25 cellular contexts compared by ENCODE assay signal in the genomic region with DNA sequence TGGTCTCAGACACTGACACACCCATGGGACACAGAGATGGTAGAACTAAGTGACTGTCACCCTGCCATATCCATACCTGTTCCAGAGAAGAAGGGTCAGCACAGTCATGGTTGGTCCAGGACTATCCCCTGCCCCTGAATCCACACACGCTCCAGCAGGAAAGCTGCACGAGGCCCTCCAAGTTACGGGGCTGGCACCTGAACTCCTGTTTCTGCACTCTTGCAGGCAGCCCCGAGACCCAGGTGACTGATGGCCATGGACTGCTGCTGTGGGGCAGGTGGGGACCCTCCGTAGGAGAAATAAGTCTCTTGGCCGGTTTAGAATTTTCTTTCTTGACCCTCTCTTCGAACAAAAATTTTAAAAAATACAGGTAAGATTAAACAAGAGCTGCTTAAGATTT. TPM values are rescaled to one million over a fixed set of nuclear protein-coding genes. Genes with fewer than 3 reads are reported as not detected.
A peak's percentile ranks its signal among the peaks of the same experiment; 100 is the strongest.
DNase-seq lines count a peak whose midpoint lies in the region; ATAC-seq, FAIRE-seq and TF ChIP-seq lines count a peak whose summit lies in the region.
"Had no signal": no experiment of that assay in that cellular context is flagged by ENCODE, and none has a peak within 500 bp of the region (broad histone marks: within the 10 kb centered on the region; RNA-seq: fewer than 3 reads in every experiment).

No MANE protein-coding gene starts in this region.

- POLR2A ChIA-PET in GM12878 (lab: Charles Lee) = interaction anchor here (0.7 kb wide), 1 partner anchor 11 kb away, joined by 3 read pairs; no protein-coding TSS in a partner anchor

- CTCF ChIA-PET in GM12878 (lab: Yijun Ruan, JAX) = no interaction called here

- in situ Hi-C loops in GM12878 (cut with MboI) = no loop called here

- SMC1A ChIA-PET in GM12878 (lab: Charles Lee; ENCODE audit: uncharacterized antibody, unreplicated experiment) = interaction anchor here (1.1 kb wide), 1 partner anchor 8 kb away, joined by 3 read pairs; no protein-coding TSS in a partner anchor

- H3K9me3 ChIP-seq in GM12878 (replicated peaks; ENCODE audit: control insufficient read depth, insufficient read depth, low read length) = no peaks in the 10 kb centered on the region
- H3K9me3 ChIP-seq: A549, Peyer's patch had no signal

- H2AFZ ChIP-seq in GM12878 (ENCODE audit: control insufficient read depth, low read depth, low read length) = no peak overlapping the region

- 55% methylated on average over 7 of the region's 7 CpGs for WGBS in GM12878 (ENCODE audit: insufficient coverage, insufficient replicate concordance, low lambda C conversion rate, missing lambda C conversion rate)

- peak; percentile 17 for DNase-seq in cardiac septum (ENCODE audit: low spot score)
- DNase-seq in left cardiac atrium = no peak
- no peak for DNase-seq in GM12878 (ENCODE audit: low read depth, low spot score)
- peak in 1 of 10 donors; percentile 20 for DNase-seq in dorsolateral prefrontal cortex
- DNase-seq in OCI-M2 (lab: John Stamatoyannopoulos, UW; ENCODE audit: unreplicated experiment) = no peak
- DNase-seq in retina = no peak
- DNase-seq in DMS153 (lab: John Stamatoyannopoulos, UW) = no peak
- DNase-seq: CD4-positive, alpha-beta memory T cell; COR-L47; NCI-H1092; NCI-H1417 treated with DMSO at 0.1 percent for 48 hours; NCI-H1694 treated with DMSO at 0.1 percent for 48 hours; NCI-H2081 treated with DMSO at 0.1 percent for 48 hours; NCI-H2171; NCI-H226; NCI-H510A; NCI-H69; Peyer's patch; SIG-M5 had no signal

- intact Hi-C loops in cardiac septum (cut with DNase I) (no loop called here), left cardiac atrium (cut with DNase I) (no loop called here), GM12878 (cut with micrococcal nuclease; ENCODE audit: unreplicated experiment) (no loop called here), dorsolateral prefrontal cortex (cut with DNase I) (no loop called here)

- H3K79me2 ChIP-seq in GM12878 (ENCODE audit: control insufficient read depth, insufficient read depth, low read length) = no peaks in the 10 kb centered on the region

- TF ChIP-seq EP300 in GM12878 (IDR thresholded peaks at IDR 0.05; ENCODE audit: borderline replicate concordance in 1 of 2, control insufficient read depth in 1 of 2, low read depth in 2 of 2, low read length in 2 of 2) = no peak

- no peaks in the 10 kb centered on the region for H4K20me1 ChIP-seq in GM12878 (ENCODE audit: control insufficient read depth, insufficient read depth)

- RAD21 ChIA-PET in GM12878 (lab: Charles Lee; ENCODE audit: unreplicated experiment) = no interaction called here

- H3K4me3 ChIP-seq in GM12878 = no peak overlapping the region
- no peak overlapping the region for H3K4me3 ChIP-seq in dorsolateral prefrontal cortex
- H3K4me3 ChIP-seq: A549, Peyer's patch, SK-N-MC had no signal

- FAIRE-seq in GM12878 (lab: Jason Lieb, UNC) = no peak
- FAIRE-seq: A549, G401.6, GM19239 had no signal

- no peaks in the 10 kb centered on the region for H3K4me1 ChIP-seq in GM12878 (ENCODE audit: control insufficient read depth, insufficient read depth, low read length)
- H3K4me1 ChIP-seq: A549, Peyer's patch had no signal

- peaks cover 4% of the 10 kb centered on the region in 2 experiments; a peak in 3 of 4 replicates for H3K36me3 ChIP-seq in GM12878 (ENCODE audit: control insufficient read depth in 2 of 2, insufficient read depth in 2 of 2, low read length in 1 of 2)

- no peak overlapping the region for H3K27ac ChIP-seq in GM12878 (ENCODE audit: control insufficient read depth, insufficient read depth)
- H3K27ac ChIP-seq in dorsolateral prefrontal cortex = peak overlapping the region in 45 of 59 donors; percentile 4 to 86 (median 66)
- peak overlapping the region; percentile 81 for H3K27ac ChIP-seq in temporal lobe (ENCODE audit: low read depth, low read length)
- H3K27ac ChIP-seq: A549, Peyer's patch, SK-N-MC had no signal

- TF ChIP-seq RAD21 in GM12878 (IDR thresholded peaks at IDR 0.05; ENCODE audit: insufficient read depth, low read depth, low read length) = no peak

- no peak overlapping the region for H3K9ac ChIP-seq in GM12878 (ENCODE audit: control insufficient read depth, insufficient read depth, low read length)

- no peak for ATAC-seq in left cardiac atrium
- ATAC-seq in GM12878 = no peak
- ATAC-seq: A549, HCT116 had no signal

- TF ChIP-seq CTCF in GM12878 (IDR thresholded peaks at IDR 0.05 in 2 of 3, conservative IDR thresholded peaks at IDR 0.05 in 1 of 3; ENCODE audit: control insufficient read depth in 2 of 3, extremely low read depth in 1 of 3, insufficient read depth in 1 of 3, low read depth in 3 of 3, low read length in 3 of 3) (no peak), dorsolateral prefrontal cortex (IDR thresholded peaks at IDR 0.05 in 54 of 56, conservative IDR thresholded peaks at IDR 0.05 in 2 of 56; ENCODE audit: low read depth in 1 of 56, partially characterized antibody in 56 of 56) (no peak)

- BruUV-seq in GM12878 (replicated peaks; lab: Mats Ljungman, UMichigan) = TSS peak; percentile 52

- TF ChIP-seq POLR2A in GM12878 (IDR thresholded peaks at IDR 0.05; ENCODE audit: low read depth, low read length) = no peak

- H3K4me2 ChIP-seq in GM12878 (ENCODE audit: control insufficient read depth, insufficient read depth) = no peak overlapping the region
- H3K4me2 ChIP-seq: A549 had no signal

- H3K27me3 ChIP-seq in GM12878 (replicated peaks in 1 of 2; ENCODE audit: control insufficient read depth in 2 of 2, insufficient read depth in 2 of 2, low read length in 1 of 2) (no peaks in the 10 kb centered on the region), dorsolateral prefrontal cortex (no peaks in the 10 kb centered on the region)
- H3K27me3 ChIP-seq: Peyer's patch had no signal

TF ChIP-seq in GM12878, 131 proteins besides CTCF, POLR2A, EP300 and RAD21 (continues in another document):
- TF ChIP-seq EGR1 (IDR thresholded peaks at IDR 0.05; ENCODE audit: borderline replicate concordance in 1 of 2, low read depth in 2 of 2, low read length in 2 of 2) = no peak
- no peak for TF ChIP-seq MTA3 (IDR thresholded peaks at IDR 0.05; ENCODE audit: borderline replicate concordance, low read length)
- TF ChIP-seq BRCA1 (IDR thresholded peaks at IDR 0.05; ENCODE audit: low read depth, low read length) = no peak

RNA-seq across cellular contexts. Expression of a gene that starts 30.6 kb away (rescaled TPM):
- total RNA-seq in cardiac septum = 0.92 TPM
- 1 to 10 TPM; 5.0 to 6.6 TPM for total RNA-seq in left cardiac atrium
- 8.6 and 13.7 TPM in 2 replicates for total RNA-seq in GM12878 (2013; cell fraction: nucleolus; rRNA removed)
- 3.8 and 4.1 TPM in 2 replicates for total RNA-seq in GM12878 (2014; rRNA removed)
- 2.0 and 2.1 TPM in 2 replicates for total RNA-seq in GM12878 (2014; rRNA removed; fragmentation: Illumina TruSeq; extraction: Trizol)
- 8.3 and 9.3 TPM in 2 replicates for total RNA-seq in GM12878 (2021)
- polyA plus RNA-seq in GM12878 (2011; ENCODE audit: low read depth) = 1.0 TPM
- polyA plus RNA-seq in GM12878 (2011; rRNA removed) = 3.5 and 5.1 TPM in 2 replicates
- polyA plus RNA-seq in GM12878 (2011; cell fraction: cytosol; rRNA removed) = 6.7 and 7.0 TPM in 2 replicates
- polyA plus RNA-seq in GM12878 (2011; cell fraction: nucleus; rRNA removed) = 8.1 and 13.8 TPM in 2 replicates
- polyA plus RNA-seq in GM12878 (2012) = 1.8 and 3.4 TPM in 2 replicates
- 1.7 and 2.5 TPM in 2 replicates for polyA plus RNA-seq in GM12878 (2014; fragmentation: Illumina TruSeq; extraction: Trizol)
- 1 to 10 TPM in 1 of 2 experiments, under 1 TPM in 1; 0.95 to 1.5 TPM for polyA plus RNA-seq in GM12878 (2014; fragmentation: Nextera tagmentation; extraction: Ambion mirVana)
- polyA plus RNA-seq in GM12878 (2014; rRNA removed) = 3.6 and 5.0 TPM in 2 replicates
- polyA plus RNA-seq in GM12878 (2016; fragmentation: Nextera tagmentation; extraction: Ambion mirVana) = 1 to 10 TPM; 2.3 to 3.4 TPM
- polyA minus RNA-seq in GM12878 (2011; rRNA and poly(A)+ RNA removed) = 2.9 and 4.0 TPM in 2 replicates
- polyA minus RNA-seq in GM12878 (2011; cell fraction: cytosol; rRNA and poly(A)+ RNA removed) = 1.0 and 1.6 TPM in 2 replicates
- 2.1 and 2.9 TPM in 2 replicates for polyA minus RNA-seq in GM12878 (2011; cell fraction: nucleus; rRNA and poly(A)+ RNA removed)
- total RNA-seq in dorsolateral prefrontal cortex = 10 to 100 TPM in 116 of 120 experiments, 1 to 10 TPM in 4; 8.0 to 47.0 (median 17.5) TPM
- 1.2 TPM for total RNA-seq in temporal lobe

RNA-seq across cellular contexts. Expression of a gene that starts 30.7 kb away (rescaled TPM):
- total RNA-seq in cardiac septum (0.08 TPM), left cardiac atrium (1 to 10 TPM; 1.6 to 2.6 TPM), GM12878 (2014; rRNA removed) (2.9 and 3.4 TPM in 2 replicates), GM12878 (2014; rRNA removed; fragmentation: Illumina TruSeq; extraction: Trizol) (2.3 and 2.7 TPM in 2 replicates), GM12878 (2021) (2.2 and 3.0 TPM in 2 replicates), dorsolateral prefrontal cortex (100 to 1,000 TPM in 1 of 120 experiments, 10 to 100 TPM in 117, 1 to 10 TPM in 2; 7.6 to 107 (median 23.1) TPM), temporal lobe (2.2 TPM)
- total RNA-seq in GM12878 (2013; cell fraction: nucleolus; rRNA removed) = 39.4 and 40.0 TPM in 2 replicates
- 1.8 TPM for polyA plus RNA-seq in GM12878 (2011; ENCODE audit: low read depth)
- polyA plus RNA-seq in GM12878 (2011; rRNA removed) (17.0 and 17.2 TPM in 2 replicates), GM12878 (2014; fragmentation: Illumina TruSeq; extraction: Trizol) (2.9 and 4.3 TPM in 2 replicates), GM12878 (2014; fragmentation: Nextera tagmentation; extraction: Ambion mirVana) (1 to 10 TPM; 1.9 TPM), GM12878 (2014; rRNA removed) (3.5 and 4.3 TPM in 2 replicates), GM12878 (2016; fragmentation: Nextera tagmentation; extraction: Ambion mirVana) (1 to 10 TPM; 2.9 to 3.5 TPM)
- polyA plus RNA-seq in GM12878 (2011; cell fraction: cytosol; rRNA removed) = 12.4 and 12.5 TPM in 2 replicates
- polyA plus RNA-seq in GM12878 (2011; cell fraction: nucleus; rRNA removed) = 55.2 and 92.3 TPM in 2 replicates
- 1.7 and 7.2 TPM in 2 replicates for polyA plus RNA-seq in GM12878 (2012)
- 3.9 and 4.6 TPM in 2 replicates for polyA minus RNA-seq in GM12878 (2011; rRNA and poly(A)+ RNA removed)
- 1.3 and 2.1 TPM in 2 replicates for polyA minus RNA-seq in GM12878 (2011; cell fraction: cytosol; rRNA and poly(A)+ RNA removed)
- 5.2 and 6.9 TPM in 2 replicates for polyA minus RNA-seq in GM12878 (2011; cell fraction: nucleus; rRNA and poly(A)+ RNA removed)
